In genomic region chr5:138542956-138543729, GRCh38 we compare ENCODE assay signal across 1 cellular context.
TF ChIP-seq lines count a peak whose summit lies in the region.

ETF1 (minus strand) TSS chr5:138543236; CDS start chr5:138542918, 318 bp downstream.

TF ChIP-seq in K562, 482 proteins besides CTCF, POLR2A, EP300 and RAD21 (continued from another document and continues in another):
- TF ChIP-seq ZFX (CRISPR knock-in tag; IDR thresholded peaks at IDR 0.05) (peak; percentile 92), CBX8 (IDR thresholded peaks at IDR 0.05; ENCODE audit: borderline replicate concordance, extremely low read depth, low read depth, low read length, poor library complexity, severe bottlenecking) (no peak), MEF2D (tag; conservative IDR thresholded peaks at IDR 0.05; ENCODE audit: low read depth) (no peak), TRIM24 (IDR thresholded peaks at IDR 0.05) (peak in 1 of 2 experiments; percentile 64; a peak in 2 of 4 replicates), THRAP3 (IDR thresholded peaks at IDR 0.05; ENCODE audit: borderline replicate concordance) (no peak), ZNF354B (CRISPR knock-in tag; IDR thresholded peaks at IDR 0.05) (no peak), RBM15 (IDR thresholded peaks at IDR 0.05; ENCODE audit: insufficient read depth, low read length) (0 out of 2 replicates have a peak, but pooled peaks have one; percentile 62), ZNF282 (CRISPR knock-in tag; IDR thresholded peaks at IDR 0.05) (no peak), VEZF1 (CRISPR knock-in tag; IDR thresholded peaks at IDR 0.05) (peak; percentile 98), CSDE1 (IDR thresholded peaks at IDR 0.05) (no peak), RB1 (IDR thresholded peaks at IDR 0.05; ENCODE audit: low read depth) (peak; percentile 73; the same call in 1 of the 2 replicates), ZNF347 (CRISPR knock-in tag; IDR thresholded peaks at IDR 0.05; ENCODE audit: low read depth) (no peak), ESRRB (CRISPR knock-in tag; IDR thresholded peaks at IDR 0.05; ENCODE audit: borderline replicate concordance) (no peak), TSC22D4 (tag; IDR thresholded peaks at IDR 0.05) (no peak), KHSRP (IDR thresholded peaks at IDR 0.05) (0 out of 2 replicates have a peak, but pooled peaks have one; percentile 14), ZNF586 (CRISPR knock-in tag; conservative IDR thresholded peaks at IDR 0.05) (no peak), NFRKB (IDR thresholded peaks at IDR 0.05; ENCODE audit: low read depth) (peak; percentile 75), PHB (CRISPR knock-in tag; IDR thresholded peaks at IDR 0.05) (0 out of 2 replicates have a peak, but pooled peaks have one; percentile 39), SOX6 (IDR thresholded peaks at IDR 0.05) (peak; percentile 48; the same call in 1 of the 2 replicates), CBX1 (IDR thresholded peaks at IDR 0.05; ENCODE audit: low read depth) (peak; percentile 78; the same call in 1 of the 2 replicates), GATAD2B (IDR thresholded peaks at IDR 0.05; ENCODE audit: borderline replicate concordance) (no peak), NR2F6 (CRISPR knock-in tag; IDR thresholded peaks at IDR 0.05) (no peak), ERF (CRISPR knock-in tag; IDR thresholded peaks at IDR 0.05) (peak; percentile 70; the same call in 1 of the 2 replicates), TCF7 (IDR thresholded peaks at IDR 0.05; ENCODE audit: borderline replicate concordance) (no peak), E2F3 (CRISPR knock-in tag; IDR thresholded peaks at IDR 0.05) (no peak), ZNF639 (CRISPR knock-in tag; conservative IDR thresholded peaks at IDR 0.05 in 1 of 2, IDR thresholded peaks at IDR 0.05 in 1 of 2) (peak in 1 of 2 experiments; percentile 99; a peak in 2 of 4 replicates), CAMTA2 (CRISPR knock-in tag; conservative IDR thresholded peaks at IDR 0.05) (no peak), XRCC5 (IDR thresholded peaks at IDR 0.05; ENCODE audit: low read depth, low read length) (no peak), HDAC1 (IDR thresholded peaks at IDR 0.05) (peak in 1 of 2 experiments; percentile 95; a peak in 2 of 4 replicates), BMI1 (IDR thresholded peaks at IDR 0.05; ENCODE audit: low read length) (no peak), ZBTB40 (IDR thresholded peaks at IDR 0.05) (peak; percentile 95), ZBTB40 (CRISPR knock-in tag; IDR thresholded peaks at IDR 0.05) (no peak), MBD2 (IDR thresholded peaks at IDR 0.05; ENCODE audit: borderline replicate concordance, low read depth) (peak; percentile 94)
- TF ChIP-seq, protein P1, sequence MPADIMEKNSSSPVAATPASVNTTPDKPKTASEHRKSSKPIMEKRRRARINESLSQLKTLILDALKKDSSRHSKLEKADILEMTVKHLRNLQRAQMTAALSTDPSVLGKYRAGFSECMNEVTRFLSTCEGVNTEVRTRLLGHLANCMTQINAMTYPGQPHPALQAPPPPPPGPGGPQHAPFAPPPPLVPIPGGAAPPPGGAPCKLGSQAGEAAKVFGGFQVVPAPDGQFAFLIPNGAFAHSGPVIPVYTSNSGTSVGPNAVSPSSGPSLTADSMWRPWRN (IDR thresholded peaks at IDR 0.05; ENCODE audit: low read depth) = no peak
- TF ChIP-seq, protein P2, sequence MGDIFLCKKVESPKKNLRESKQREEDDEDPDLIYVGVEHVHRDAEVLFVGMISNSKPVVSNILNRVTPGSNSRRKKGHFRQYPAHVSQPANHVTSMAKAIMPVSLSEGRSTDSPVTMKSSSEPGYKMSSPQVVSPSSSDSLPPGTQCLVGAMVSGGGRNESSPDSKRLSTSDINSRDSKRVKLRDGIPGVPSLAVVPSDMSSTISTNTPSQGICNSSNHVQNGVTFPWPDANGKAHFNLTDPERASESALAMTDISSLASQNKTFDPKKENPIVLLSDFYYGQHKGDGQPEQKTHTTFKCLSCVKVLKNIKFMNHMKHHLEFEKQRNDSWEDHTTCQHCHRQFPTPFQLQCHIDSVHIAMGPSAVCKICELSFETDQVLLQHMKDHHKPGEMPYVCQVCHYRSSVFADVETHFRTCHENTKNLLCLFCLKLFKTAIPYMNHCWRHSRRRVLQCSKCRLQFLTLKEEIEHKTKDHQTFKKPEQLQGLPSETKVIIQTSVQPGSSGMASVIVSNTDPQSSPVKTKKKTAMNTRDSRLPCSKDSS (IDR thresholded peaks at IDR 0.05; ENCODE audit: low read depth, partially characterized antibody) = no peak
- TF ChIP-seq, protein P3, sequence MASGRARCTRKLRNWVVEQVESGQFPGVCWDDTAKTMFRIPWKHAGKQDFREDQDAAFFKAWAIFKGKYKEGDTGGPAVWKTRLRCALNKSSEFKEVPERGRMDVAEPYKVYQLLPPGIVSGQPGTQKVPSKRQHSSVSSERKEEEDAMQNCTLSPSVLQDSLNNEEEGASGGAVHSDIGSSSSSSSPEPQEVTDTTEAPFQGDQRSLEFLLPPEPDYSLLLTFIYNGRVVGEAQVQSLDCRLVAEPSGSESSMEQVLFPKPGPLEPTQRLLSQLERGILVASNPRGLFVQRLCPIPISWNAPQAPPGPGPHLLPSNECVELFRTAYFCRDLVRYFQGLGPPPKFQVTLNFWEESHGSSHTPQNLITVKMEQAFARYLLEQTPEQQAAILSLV (tag; IDR thresholded peaks at IDR 0.05) = peak; percentile 78
- TF ChIP-seq, protein P4, sequence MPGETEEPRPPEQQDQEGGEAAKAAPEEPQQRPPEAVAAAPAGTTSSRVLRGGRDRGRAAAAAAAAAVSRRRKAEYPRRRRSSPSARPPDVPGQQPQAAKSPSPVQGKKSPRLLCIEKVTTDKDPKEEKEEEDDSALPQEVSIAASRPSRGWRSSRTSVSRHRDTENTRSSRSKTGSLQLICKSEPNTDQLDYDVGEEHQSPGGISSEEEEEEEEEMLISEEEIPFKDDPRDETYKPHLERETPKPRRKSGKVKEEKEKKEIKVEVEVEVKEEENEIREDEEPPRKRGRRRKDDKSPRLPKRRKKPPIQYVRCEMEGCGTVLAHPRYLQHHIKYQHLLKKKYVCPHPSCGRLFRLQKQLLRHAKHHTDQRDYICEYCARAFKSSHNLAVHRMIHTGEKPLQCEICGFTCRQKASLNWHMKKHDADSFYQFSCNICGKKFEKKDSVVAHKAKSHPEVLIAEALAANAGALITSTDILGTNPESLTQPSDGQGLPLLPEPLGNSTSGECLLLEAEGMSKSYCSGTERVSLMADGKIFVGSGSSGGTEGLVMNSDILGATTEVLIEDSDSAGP (CRISPR knock-in tag; IDR thresholded peaks at IDR 0.05) = peak; percentile 99
- TF ChIP-seq, protein P5, sequence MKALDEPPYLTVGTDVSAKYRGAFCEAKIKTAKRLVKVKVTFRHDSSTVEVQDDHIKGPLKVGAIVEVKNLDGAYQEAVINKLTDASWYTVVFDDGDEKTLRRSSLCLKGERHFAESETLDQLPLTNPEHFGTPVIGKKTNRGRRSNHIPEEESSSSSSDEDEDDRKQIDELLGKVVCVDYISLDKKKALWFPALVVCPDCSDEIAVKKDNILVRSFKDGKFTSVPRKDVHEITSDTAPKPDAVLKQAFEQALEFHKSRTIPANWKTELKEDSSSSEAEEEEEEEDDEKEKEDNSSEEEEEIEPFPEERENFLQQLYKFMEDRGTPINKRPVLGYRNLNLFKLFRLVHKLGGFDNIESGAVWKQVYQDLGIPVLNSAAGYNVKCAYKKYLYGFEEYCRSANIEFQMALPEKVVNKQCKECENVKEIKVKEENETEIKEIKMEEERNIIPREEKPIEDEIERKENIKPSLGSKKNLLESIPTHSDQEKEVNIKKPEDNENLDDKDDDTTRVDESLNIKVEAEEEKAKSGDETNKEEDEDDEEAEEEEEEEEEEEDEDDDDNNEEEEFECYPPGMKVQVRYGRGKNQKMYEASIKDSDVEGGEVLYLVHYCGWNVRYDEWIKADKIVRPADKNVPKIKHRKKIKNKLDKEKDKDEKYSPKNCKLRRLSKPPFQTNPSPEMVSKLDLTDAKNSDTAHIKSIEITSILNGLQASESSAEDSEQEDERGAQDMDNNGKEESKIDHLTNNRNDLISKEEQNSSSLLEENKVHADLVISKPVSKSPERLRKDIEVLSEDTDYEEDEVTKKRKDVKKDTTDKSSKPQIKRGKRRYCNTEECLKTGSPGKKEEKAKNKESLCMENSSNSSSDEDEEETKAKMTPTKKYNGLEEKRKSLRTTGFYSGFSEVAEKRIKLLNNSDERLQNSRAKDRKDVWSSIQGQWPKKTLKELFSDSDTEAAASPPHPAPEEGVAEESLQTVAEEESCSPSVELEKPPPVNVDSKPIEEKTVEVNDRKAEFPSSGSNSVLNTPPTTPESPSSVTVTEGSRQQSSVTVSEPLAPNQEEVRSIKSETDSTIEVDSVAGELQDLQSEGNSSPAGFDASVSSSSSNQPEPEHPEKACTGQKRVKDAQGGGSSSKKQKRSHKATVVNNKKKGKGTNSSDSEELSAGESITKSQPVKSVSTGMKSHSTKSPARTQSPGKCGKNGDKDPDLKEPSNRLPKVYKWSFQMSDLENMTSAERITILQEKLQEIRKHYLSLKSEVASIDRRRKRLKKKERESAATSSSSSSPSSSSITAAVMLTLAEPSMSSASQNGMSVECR (CRISPR knock-in tag; IDR thresholded peaks at IDR 0.05) = peak; percentile 84
- TF ChIP-seq, protein P6, sequence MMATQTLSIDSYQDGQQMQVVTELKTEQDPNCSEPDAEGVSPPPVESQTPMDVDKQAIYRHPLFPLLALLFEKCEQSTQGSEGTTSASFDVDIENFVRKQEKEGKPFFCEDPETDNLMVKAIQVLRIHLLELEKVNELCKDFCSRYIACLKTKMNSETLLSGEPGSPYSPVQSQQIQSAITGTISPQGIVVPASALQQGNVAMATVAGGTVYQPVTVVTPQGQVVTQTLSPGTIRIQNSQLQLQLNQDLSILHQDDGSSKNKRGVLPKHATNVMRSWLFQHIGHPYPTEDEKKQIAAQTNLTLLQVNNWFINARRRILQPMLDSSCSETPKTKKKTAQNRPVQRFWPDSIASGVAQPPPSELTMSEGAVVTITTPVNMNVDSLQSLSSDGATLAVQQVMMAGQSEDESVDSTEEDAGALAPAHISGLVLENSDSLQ (IDR thresholded peaks at IDR 0.05) = peak; percentile 69
